ENCODE assay signal across 12 cellular contexts in the genomic region with DNA sequence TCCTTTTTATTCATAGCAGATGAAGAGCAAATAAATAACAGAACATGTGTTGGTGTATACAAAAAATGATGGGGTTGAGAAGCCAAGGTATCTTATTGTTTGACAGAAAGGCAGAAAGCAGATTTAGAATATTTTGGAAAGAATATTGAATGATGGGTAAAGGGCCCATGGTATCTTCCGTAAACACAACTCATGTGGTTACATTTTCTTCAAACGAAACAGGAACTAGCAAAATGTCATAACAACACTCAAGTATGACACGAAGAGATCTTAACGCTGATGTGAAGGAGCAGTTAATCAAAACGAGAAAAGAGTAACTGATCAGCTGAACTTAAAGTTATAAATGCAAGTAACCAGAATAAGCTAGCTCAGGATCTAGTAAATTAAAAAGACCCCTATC.
A peak's percentile ranks its signal among the peaks of the same experiment; 100 is the strongest.
DNase-seq lines count a peak whose midpoint lies in the region; ATAC-seq and TF ChIP-seq lines count a peak whose summit lies in the region.
"Had no signal": no experiment of that assay in that cellular context is flagged by ENCODE, and none has a peak within 500 bp of the region (broad histone marks: within the 10 kb centered on the region; RNA-seq: fewer than 3 reads in every experiment).

No MANE protein-coding gene starts in this region.

- 74 to 80% methylated on average over 5 of the region's 5 CpGs for WGBS in heart right ventricle, 2 donors

- DNase-seq in activated T-helper 1 cell treated with anti-CD3 and anti-CD28 coated beads, Interleukin-12 subunit alpha, Interleukin-12 subunit beta, Interleukin-2, Interleukin-4 antibody, amounts not matched to agents 30 ng/mL and 10 ng/mL and 1 ng/mL, durations not matched to agents 14 hours and 24 hours and 36 hours (ENCODE audit: low spot score): no peak
- no peak for DNase-seq in effector memory CD4-positive, alpha-beta T cell
- DNase-seq in heart right ventricle (no peak), HK-2 (ENCODE audit: unreplicated experiment) (no peak)
- no peak for DNase-seq in effector memory CD8-positive, alpha-beta T cell
- DNase-seq: anterior cingulate cortex, DMS79, NCI-H1436 treated with DMSO at 0.1 percent for 48 hours, RPMI8226 had no signal

- H3K27me3 Mint-ChIP-seq in activated T-helper 1 cell treated with anti-CD3 and anti-CD28 coated beads, Interleukin-12 subunit alpha, Interleukin-12 subunit beta, Interleukin-2, Interleukin-4 antibody, amounts not matched to agents 30 ng/mL and 10 ng/mL and 1 ng/mL, durations not matched to agents 14 hours and 24 hours and 36 hours (ENCODE audit: insufficient read depth): peaks cover 4% of the 10 kb centered on the region
- H3K27me3 Mint-ChIP-seq in effector memory CD8-positive, alpha-beta T cell: peaks cover 10 to 14% of the 10 kb centered on the region in 2 donors

- H3K9me3 Mint-ChIP-seq in activated T-helper 1 cell treated with anti-CD3 and anti-CD28 coated beads, Interleukin-12 subunit alpha, Interleukin-12 subunit beta, Interleukin-2, Interleukin-4 antibody, amounts not matched to agents 30 ng/mL and 10 ng/mL and 1 ng/mL, durations not matched to agents 14 hours and 24 hours and 36 hours: peaks cover 4% of the 10 kb centered on the region
- H3K9me3 Mint-ChIP-seq in effector memory CD8-positive, alpha-beta T cell: peaks cover 0 to 6% of the 10 kb centered on the region in 2 donors

- H3K4me3 Mint-ChIP-seq in activated T-helper 1 cell treated with anti-CD3 and anti-CD28 coated beads, Interleukin-12 subunit alpha, Interleukin-12 subunit beta, Interleukin-2, Interleukin-4 antibody, amounts not matched to agents 30 ng/mL and 10 ng/mL and 1 ng/mL, durations not matched to agents 14 hours and 24 hours and 36 hours: no peak overlapping the region
- H3K4me3 Mint-ChIP-seq in effector memory CD8-positive, alpha-beta T cell: no peak overlapping the region

- peaks cover 11% of the 10 kb centered on the region for H3K4me1 Mint-ChIP-seq in activated T-helper 1 cell treated with anti-CD3 and anti-CD28 coated beads, Interleukin-12 subunit alpha, Interleukin-12 subunit beta, Interleukin-2, Interleukin-4 antibody, amounts not matched to agents 30 ng/mL and 10 ng/mL and 1 ng/mL, durations not matched to agents 14 hours and 24 hours and 36 hours (ENCODE audit: low read depth)
- H3K4me1 Mint-ChIP-seq in effector memory CD8-positive, alpha-beta T cell (ENCODE audit: low read depth in 2 of 2): peaks cover 0 to 5% of the 10 kb centered on the region in 2 donors

- no peaks in the 10 kb centered on the region for H3K27me3 ChIP-seq in effector memory CD4-positive, alpha-beta T cell (replicated peaks; ENCODE audit: control insufficient read depth, insufficient read depth, low read length, poor library complexity, severe bottlenecking)
- H3K27me3 ChIP-seq in heart right ventricle: no peaks in the 10 kb centered on the region

- peak overlapping the region; percentile 7 for H3K27ac Mint-ChIP-seq in activated T-helper 1 cell treated with anti-CD3 and anti-CD28 coated beads, Interleukin-12 subunit alpha, Interleukin-12 subunit beta, Interleukin-2, Interleukin-4 antibody, amounts not matched to agents 30 ng/mL and 10 ng/mL and 1 ng/mL, durations not matched to agents 14 hours and 24 hours and 36 hours
- no peak overlapping the region for H3K27ac Mint-ChIP-seq in effector memory CD8-positive, alpha-beta T cell

- no peaks in the 10 kb centered on the region for H3K36me3 Mint-ChIP-seq in activated T-helper 1 cell treated with anti-CD3 and anti-CD28 coated beads, Interleukin-12 subunit alpha, Interleukin-12 subunit beta, Interleukin-2, Interleukin-4 antibody, amounts not matched to agents 30 ng/mL and 10 ng/mL and 1 ng/mL, durations not matched to agents 14 hours and 24 hours and 36 hours (ENCODE audit: low read depth)
- no peaks in the 10 kb centered on the region for H3K36me3 Mint-ChIP-seq in effector memory CD8-positive, alpha-beta T cell (ENCODE audit: insufficient read depth)

- H3K4me1 ChIP-seq in effector memory CD4-positive, alpha-beta T cell (ENCODE audit: control insufficient read depth, insufficient read depth, low read length, poor library complexity, severe bottlenecking): no peaks in the 10 kb centered on the region
- H3K4me1 ChIP-seq in heart right ventricle: peaks cover 0 to 10% (median 0%) of the 10 kb centered on the region in 9 donors

- no peaks in the 10 kb centered on the region for H3K36me3 ChIP-seq in effector memory CD4-positive, alpha-beta T cell (ENCODE audit: control insufficient read depth, insufficient read depth, low read length)
- no peaks in the 10 kb centered on the region for H3K36me3 ChIP-seq in heart right ventricle

- no peak for TF ChIP-seq CTCF in heart right ventricle (IDR thresholded peaks at IDR 0.05)

- H3K27ac ChIP-seq in effector memory CD4-positive, alpha-beta T cell (ENCODE audit: insufficient read depth, low read length, poor library complexity, severe bottlenecking): no peak overlapping the region
- peak overlapping the region in 1 of 10 donors; percentile 22 for H3K27ac ChIP-seq in heart right ventricle

- H3K4me3 ChIP-seq in effector memory CD4-positive, alpha-beta T cell (ENCODE audit: insufficient read depth, low read depth, low read length, poor library complexity, severe bottlenecking): no peak overlapping the region
- H3K4me3 ChIP-seq in heart right ventricle: no peak overlapping the region

- no peaks in the 10 kb centered on the region for H3K9me3 ChIP-seq in effector memory CD4-positive, alpha-beta T cell (ENCODE audit: control insufficient read depth, low read length)
- H3K9me3 ChIP-seq in heart right ventricle: peaks cover 0 to 3% (median 0%) of the 10 kb centered on the region in 11 donors

- intact Hi-C loops in activated T-helper 1 cell treated with anti-CD3 and anti-CD28 coated beads, Interleukin-12 subunit alpha, Interleukin-12 subunit beta, Interleukin-2, Interleukin-4 antibody, amounts not matched to agents 30 ng/mL and 10 ng/mL and 1 ng/mL, durations not matched to agents 14 hours and 24 hours and 36 hours (cut with micrococcal nuclease): loop anchor here (10.0 kb wide), 1 partner anchor 471 kb away; the partner anchor contains the start of gene ANTXR2
- intact Hi-C loops in heart right ventricle (cut with DNase I): no loop called here

- peak; percentile 49 for ATAC-seq in GM18499 (IDR thresholded peaks at IDR 0.05; ENCODE audit: insufficient read depth, unreplicated experiment)
- peak; percentile 57 for ATAC-seq in GM21360 (IDR thresholded peaks at IDR 0.05; ENCODE audit: unreplicated experiment)
- peak; percentile 74 for ATAC-seq in HG03520 (IDR thresholded peaks at IDR 0.05; ENCODE audit: unreplicated experiment)
- no peak for ATAC-seq in heart right ventricle
- ATAC-seq in effector memory CD8-positive, alpha-beta T cell (replicated peaks): no peak

Comparison
In these comparisons a context has a peak if more than half of its experiments do, and no peak if none do; other contexts are left out.
1. ATAC-seq: peak in GM18499 (single experiment), GM21360 (single experiment) and HG03520 (single experiment); none in heart right ventricle (0 of 8) and effector memory CD8-positive, alpha-beta T cell (single experiment).